Comparison of ENCODE assay signal across 8 cellular contexts in genomic region chr22:36331912-36332622, GRCh38. TPM values are rescaled to one million over a fixed set of nuclear protein-coding genes. Genes with fewer than 3 reads are reported as not detected.
A peak's percentile ranks its signal among the peaks of the same experiment; 100 is the strongest.
DNase-seq lines count a peak whose midpoint lies in the region; ATAC-seq and TF ChIP-seq lines count a peak whose summit lies in the region.

No MANE protein-coding gene starts in this region.

- TF ChIP-seq POLR2A in right lobe of liver (IDR thresholded peaks at IDR 0.05): no peak

- no peaks in the 10 kb centered on the region for H3K27me3 ChIP-seq in HUES6 (ENCODE audit: control insufficient read depth, insufficient read depth, low read length)
- no peaks in the 10 kb centered on the region for H3K27me3 ChIP-seq in right lobe of liver

- ATAC-seq in right lobe of liver (peak; percentile 12 to 33 (median 24)), GM21526 (IDR thresholded peaks at IDR 0.05; ENCODE audit: low FRiP score, unreplicated experiment) (no peak), HG02840 (IDR thresholded peaks at IDR 0.05; ENCODE audit: low FRiP score, unreplicated experiment) (no peak)
- ATAC-seq in stimulated activated naive CD8-positive, alpha-beta T cell treated with anti-CD3 and anti-CD28 coated beads, Interleukin-15, Interleukin-2, amounts not matched to agents 100 U/mL and 50 U/mL, for 24 hours: peak; percentile 8

- H3K4me3 ChIP-seq in HUES6 (ENCODE audit: low read depth, low read length) (no peak overlapping the region), right lobe of liver (no peak overlapping the region)

- H3K27ac ChIP-seq in HUES6 (ENCODE audit: low read depth, low read length) (peak overlapping the region; percentile 75), caudate nucleus (ENCODE audit: low read depth, low read length) (peak overlapping the region; percentile 92), right lobe of liver (peak overlapping the region; percentile 54 to 88 (median 71))

- peaks cover 89% of the 10 kb centered on the region for H3K4me1 ChIP-seq in HUES6 (ENCODE audit: control insufficient read depth, insufficient read depth, low read length)
- peaks cover 0 to 65% (median 17%) of the 10 kb centered on the region in 4 donors for H3K4me1 ChIP-seq in right lobe of liver

- WGBS in right lobe of liver (ENCODE audit: insufficient coverage, low coverage, low lambda C conversion rate, missing lambda C conversion rate): 55% methylated on average over 5 of the region's 15 CpGs

- TF ChIP-seq CTCF in right lobe of liver (IDR thresholded peaks at IDR 0.05): no peak

- peak overlapping the region; percentile 90 for H3K4me3 Mint-ChIP-seq in T-helper 1 cell treated with Interleukin-12 subunit alpha and Interleukin-12 subunit beta and Interleukin-4 antibody, amounts not matched to agents 30 μg/mL and 1 μg/mL, for 36 hours

- no peaks in the 10 kb centered on the region for H3K9me3 Mint-ChIP-seq in T-helper 1 cell treated with Interleukin-12 subunit alpha and Interleukin-12 subunit beta and Interleukin-4 antibody, amounts not matched to agents 30 μg/mL and 1 μg/mL, for 36 hours

- H3K27me3 Mint-ChIP-seq in T-helper 1 cell treated with Interleukin-12 subunit alpha and Interleukin-12 subunit beta and Interleukin-4 antibody, amounts not matched to agents 30 μg/mL and 1 μg/mL, for 36 hours (ENCODE audit: low read depth): no peaks in the 10 kb centered on the region

- intact Hi-C loops in right lobe of liver (cut with DNase I): no loop called here

- H3K9ac ChIP-seq in HUES6 (ENCODE audit: low read length): peak overlapping the region; percentile 82

- no peaks in the 10 kb centered on the region for H3K9me3 ChIP-seq in HUES6 (ENCODE audit: control insufficient read depth, insufficient read depth, low read depth, low read length)
- H3K9me3 ChIP-seq in right lobe of liver: no peaks in the 10 kb centered on the region

- peaks cover 70% of the 10 kb centered on the region for H3K36me3 Mint-ChIP-seq in T-helper 1 cell treated with Interleukin-12 subunit alpha and Interleukin-12 subunit beta and Interleukin-4 antibody, amounts not matched to agents 30 μg/mL and 1 μg/mL, for 36 hours (ENCODE audit: low read depth)

- H3K27ac Mint-ChIP-seq in T-helper 1 cell treated with Interleukin-12 subunit alpha and Interleukin-12 subunit beta and Interleukin-4 antibody, amounts not matched to agents 30 μg/mL and 1 μg/mL, for 36 hours: peak overlapping the region; percentile 100

- peak; percentile 80 for DNase-seq in DMS79 (lab: John Stamatoyannopoulos, UW)
- DNase-seq in caudate nucleus (lab: John Stamatoyannopoulos, UW): peak in 25 of 61 donors; percentile 28 to 74 (median 38)
- DNase-seq in right lobe of liver: peak in 2 of 3 donors; percentile 70 to 79
- peak; percentile 71 for DNase-seq in stimulated activated naive CD8-positive, alpha-beta T cell treated with anti-CD3 and anti-CD28 coated beads, Interleukin-15, Interleukin-2, amounts not matched to agents 100 U/mL and 50 U/mL, for 24 hours

- peaks cover 95% of the 10 kb centered on the region for H3K4me1 Mint-ChIP-seq in T-helper 1 cell treated with Interleukin-12 subunit alpha and Interleukin-12 subunit beta and Interleukin-4 antibody, amounts not matched to agents 30 μg/mL and 1 μg/mL, for 36 hours (ENCODE audit: low read depth)

- H3K36me3 ChIP-seq in HUES6 (ENCODE audit: control insufficient read depth, insufficient read depth, low read length): peaks cover 72% of the 10 kb centered on the region
- H3K36me3 ChIP-seq in right lobe of liver: peaks cover 0 to 61% (median 4%) of the 10 kb centered on the region in 4 donors

RNA-seq across cellular contexts. Expression of gene MYH9, which starts 55.7 kb away (rescaled TPM):
- 100 to 1,000 TPM; 168 to 435 (median 222) TPM for total RNA-seq in right lobe of liver

Comparison
In these comparisons a context has a peak if more than half of its experiments do, and no peak if none do; other contexts are left out.
1. ATAC-seq: peak in right lobe of liver (4 of 4) and stimulated activated naive CD8-positive, alpha-beta T cell treated with anti-CD3 and anti-CD28 coated beads, Interleukin-15, Interleukin-2, amounts not matched to agents 100 U/mL and 50 U/mL, for 24 hours (single experiment); none in GM21526 (single experiment) and HG02840 (single experiment).
2. Peak in every context shown above with its lines, with median percentiles within 50 percentile points of each other: H3K27ac ChIP-seq.